In the genomic region with DNA sequence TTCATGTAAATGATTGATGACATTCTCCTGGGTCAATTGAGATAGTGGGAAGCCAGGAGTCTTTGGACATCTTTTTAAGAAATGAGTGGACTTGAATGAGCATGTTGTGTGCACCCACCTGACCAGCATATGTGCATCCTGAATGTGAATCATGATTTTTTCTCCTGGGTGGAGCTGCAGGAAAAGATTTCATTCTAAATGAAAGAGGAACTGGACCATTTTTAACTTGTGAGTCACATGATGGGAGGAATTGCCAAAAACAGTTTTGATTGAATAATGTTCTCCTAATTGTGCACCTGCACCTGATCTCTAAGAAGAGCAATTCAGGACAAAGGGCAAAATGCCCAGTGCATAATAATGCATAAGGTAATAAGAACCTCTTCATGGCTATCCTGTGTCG, we compare ENCODE assay signal across 9 cellular contexts.
DNase-seq lines count a peak whose midpoint lies in the region; ATAC-seq and TF ChIP-seq lines count a peak whose summit lies in the region.
"Had no signal": no experiment of that assay in that cellular context is flagged by ENCODE, and none has a peak within 500 bp of the region (broad histone marks: within the 10 kb centered on the region; RNA-seq: fewer than 3 reads in every experiment).

No MANE protein-coding gene starts in this region.

- H3K4me1 ChIP-seq in subcutaneous abdominal adipose tissue (ENCODE audit: control insufficient read depth in 5 of 5, insufficient read depth in 5 of 5, low read length in 5 of 5) = peaks cover 0 to 3% (median 0%) of the 10 kb centered on the region in 5 donors

- no peak overlapping the region for H3K9ac ChIP-seq in subcutaneous abdominal adipose tissue (ENCODE audit: low read length in 5 of 5)

- H3K4me3 ChIP-seq in epithelial cell of esophagus (ENCODE audit: low read length) (no peak overlapping the region), subcutaneous abdominal adipose tissue (ENCODE audit: low read depth in 1 of 5, low read length in 5 of 5) (no peak overlapping the region)

- no peak for ATAC-seq in HG02938 (IDR thresholded peaks at IDR 0.05; ENCODE audit: unreplicated experiment)

- H3K9me3 ChIP-seq in subcutaneous abdominal adipose tissue (ENCODE audit: control insufficient read depth in 5 of 5, low read length in 5 of 5) = no peaks in the 10 kb centered on the region

- H3K27ac ChIP-seq in subcutaneous abdominal adipose tissue (ENCODE audit: low read depth, low read length) = peak overlapping the region; percentile 9

- H3K27me3 ChIP-seq in subcutaneous abdominal adipose tissue (ENCODE audit: control insufficient read depth in 5 of 5, insufficient read depth in 4 of 5, low read length in 5 of 5) = no peaks in the 10 kb centered on the region

- H3K36me3 ChIP-seq in subcutaneous abdominal adipose tissue (ENCODE audit: control insufficient read depth in 5 of 5, insufficient read depth in 5 of 5, low read length in 5 of 5) = no peaks in the 10 kb centered on the region

- TF ChIP-seq CTCF in epithelial cell of esophagus (IDR thresholded peaks at IDR 0.05; ENCODE audit: insufficient read depth, low read depth, low read length, missing control alignments) = no peak

- peak; percentile 10 for DNase-seq in NCI-H146 (lab: John Stamatoyannopoulos, UW)
- DNase-seq in NCI-H146 treated with DMSO at 0.1 percent for 48 hours (lab: John Stamatoyannopoulos, UW; ENCODE audit: unreplicated experiment) = no peak
- peak; percentile 53 for DNase-seq in NCI-H69 (lab: John Stamatoyannopoulos, UW)
- DNase-seq in epithelial cell of esophagus (ENCODE audit: low read depth) = peak; percentile 72
- no peak for DNase-seq in anterior cingulate cortex (lab: John Stamatoyannopoulos, UW)
- DNase-seq in putamen (ENCODE audit: low spot score) = no peak
- DNase-seq: activated B cell treated with CpG ODN at 0.5 μM for 24 hours had no signal

Comparison
In these comparisons a context has a peak if more than half of its experiments do, and no peak if none do; other contexts are left out.
1. DNase-seq: peak in NCI-H146 (single experiment), NCI-H69 (single experiment) and epithelial cell of esophagus (single experiment); none in NCI-H146 treated with DMSO at 0.1 percent for 48 hours (single experiment), anterior cingulate cortex (0 of 58) and putamen (single experiment).